19 cellular contexts compared by ENCODE assay signal in the genomic region with DNA sequence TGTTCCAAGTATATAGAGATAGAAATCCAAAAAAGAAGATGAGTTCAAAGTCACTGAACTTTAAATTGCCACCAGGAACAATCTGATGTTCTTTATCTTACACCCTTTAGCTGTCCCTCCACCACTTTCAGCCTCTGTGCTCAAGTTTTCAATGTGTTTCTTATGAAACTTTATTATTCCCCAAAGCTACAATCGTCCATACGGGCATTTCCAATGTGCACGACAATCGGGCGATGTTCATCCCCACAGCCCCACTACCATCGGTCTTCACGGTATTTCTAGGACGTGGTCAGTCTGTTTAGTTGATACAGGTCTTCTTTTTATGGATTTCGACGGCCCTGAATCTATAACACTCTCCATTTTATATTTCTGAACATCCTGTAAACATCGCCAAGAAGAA.
DNase-seq lines count a peak whose midpoint lies in the region; ATAC-seq and TF ChIP-seq lines count a peak whose summit lies in the region.
"Had no signal": no experiment of that assay in that cellular context is flagged by ENCODE, and none has a peak within 500 bp of the region (broad histone marks: within the 10 kb centered on the region; RNA-seq: fewer than 3 reads in every experiment).

No MANE protein-coding gene starts in this region.

- intact Hi-C loops in heart left ventricle (cut with DNase I), result no loop called here
- intact Hi-C loops in left ventricle myocardium superior (cut with micrococcal nuclease), result no loop called here
- intact Hi-C loops in left cardiac atrium (cut with DNase I), result loop anchor here in 1 of 2 donors (5.0 kb wide), 1 partner anchor 593 kb away; no protein-coding TSS in a partner anchor
- intact Hi-C loops in Right ventricle myocardium superior (cut with DNase I), result no loop called here
- intact Hi-C loops in Right ventricle myocardium inferior (cut with DNase I), result no loop called here

- H3K36me3 ChIP-seq in heart left ventricle (no peaks in the 10 kb centered on the region), right atrium auricular region (no peaks in the 10 kb centered on the region)
- H3K36me3 ChIP-seq: BLaER1 treated with 17β-estradiol and CSF1 and Interleukin-3, amounts not matched to agents 10 nM and 100 nM had no signal

- ATAC-seq in heart left ventricle (no peak), left ventricle myocardium superior (no peak), left cardiac atrium (peak; percentile 10 to 35), Right ventricle myocardium superior (ENCODE audit: poor library complexity) (no peak), Right ventricle myocardium inferior (no peak)
- ATAC-seq: A549; CD8-positive, alpha-beta T cell had no signal

- H3K27ac ChIP-seq in heart left ventricle, result peak overlapping the region in 9 of 12 donors; percentile 36 to 81 (median 73)
- peak overlapping the region; percentile 77 to 88 for H3K27ac ChIP-seq in right atrium auricular region
- H3K27ac ChIP-seq: 22Rv1; A549; BLaER1 treated with 17β-estradiol and CSF1 and Interleukin-3, amounts not matched to agents 10 nM and 100 nM; C4-2B had no signal

- H3K4me1 ChIP-seq in heart left ventricle, result peaks cover 0 to 18% (median 2%) of the 10 kb centered on the region in 12 donors
- H3K4me1 ChIP-seq in right atrium auricular region, result peaks cover 0 to 10% of the 10 kb centered on the region in 2 donors
- H3K4me1 ChIP-seq: A549; BLaER1 treated with 17β-estradiol and CSF1 and Interleukin-3, amounts not matched to agents 10 nM and 100 nM; Caco-2 had no signal

- 84 to 94% (median 91%) methylated on average over 11 of the region's 11 CpGs for WGBS in heart left ventricle, 4 donors

- TF ChIP-seq POLR2A in heart left ventricle (IDR thresholded peaks at IDR 0.05), result no peak

- peaks cover 0 to 5% (median 0%) of the 10 kb centered on the region in 9 donors for H3K27me3 ChIP-seq in heart left ventricle
- no peaks in the 10 kb centered on the region for H3K27me3 ChIP-seq in right atrium auricular region

- H3K4me3 ChIP-seq in heart left ventricle (no peak overlapping the region), right atrium auricular region (no peak overlapping the region)
- H3K4me3 ChIP-seq: A549; BLaER1 treated with 17β-estradiol and CSF1 and Interleukin-3, amounts not matched to agents 10 nM and 100 nM had no signal

- H3K9me3 ChIP-seq in heart left ventricle (no peaks in the 10 kb centered on the region), right atrium auricular region (no peaks in the 10 kb centered on the region)
- H3K9me3 ChIP-seq: A549, Caco-2 had no signal

- DNase-seq in heart left ventricle, result no peak
- DNase-seq in left ventricle myocardium superior, result no peak
- no peak for DNase-seq in left cardiac atrium
- DNase-seq in Right ventricle myocardium superior, result no peak
- DNase-seq in right atrium auricular region (ENCODE audit: low spot score), result no peak
- no peak for DNase-seq in Right ventricle myocardium inferior (ENCODE audit: missing footprints)
- peak; percentile 18 for DNase-seq in islet precursor cell
- no peak for DNase-seq in pons (ENCODE audit: low spot score)
- DNase-seq: AML-193; Caco-2; Calu3; CD4-positive, alpha-beta T cell; CD8-positive, alpha-beta T cell; DMS79 treated with DMSO at 0.1 percent for 48 hours; GF-D8 had no signal

- TF ChIP-seq CTCF in heart left ventricle (IDR thresholded peaks at IDR 0.05) (no peak), right atrium auricular region (IDR thresholded peaks at IDR 0.05) (no peak)

Comparison
In these comparisons a context has a peak if more than half of its experiments do, and no peak if none do; other contexts are left out.
1. ATAC-seq: peak in left cardiac atrium (2 of 2); none in heart left ventricle (0 of 4), left ventricle myocardium superior (single experiment), Right ventricle myocardium superior (single experiment) and Right ventricle myocardium inferior (single experiment).